Comparison of ENCODE assay signal across 21 cellular contexts in the genomic region with DNA sequence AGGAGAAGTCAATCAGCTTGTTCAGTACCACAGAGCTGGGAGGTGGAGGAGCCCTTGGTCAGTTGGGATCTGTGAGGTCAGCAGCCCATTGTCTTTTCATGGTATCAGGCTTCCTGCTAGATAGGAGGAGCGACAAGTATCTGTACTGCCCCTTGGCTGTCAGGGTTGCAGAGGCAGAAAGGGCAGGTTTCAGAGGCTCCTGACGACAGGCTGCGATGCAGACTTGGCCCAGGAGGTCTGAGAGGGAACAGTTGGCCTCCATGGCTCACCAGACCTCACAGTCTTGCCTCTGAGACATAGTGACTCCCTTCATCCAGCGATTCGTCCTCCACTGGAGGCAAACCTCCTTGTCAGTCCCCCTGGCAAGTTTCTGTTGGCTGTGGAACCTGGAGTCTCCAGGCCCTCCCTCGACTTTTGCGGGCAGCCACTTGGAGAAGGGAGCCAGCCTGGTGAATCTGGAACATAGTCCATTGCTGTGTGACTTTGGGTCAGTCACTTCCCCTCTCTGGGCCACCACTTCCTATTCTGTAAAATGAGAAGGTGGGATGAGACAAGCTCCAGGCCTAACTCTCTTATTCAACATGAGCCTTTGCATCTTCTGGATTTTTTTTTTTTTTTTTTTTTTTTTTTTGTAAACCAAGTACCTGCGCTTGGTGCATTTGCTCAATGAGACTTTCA.
DNase-seq lines count a peak whose midpoint lies in the region; ATAC-seq and TF ChIP-seq lines count a peak whose summit lies in the region.
"Had no signal": no experiment of that assay in that cellular context is flagged by ENCODE, and none has a peak within 500 bp of the region (broad histone marks: within the 10 kb centered on the region; RNA-seq: fewer than 3 reads in every experiment).

No MANE protein-coding gene starts in this region.

- CTCF ChIA-PET in activated B cell treated with CpG ODN at 0.5 μM for 24 hours (lab: Charles Lee): no interaction called here
- CTCF ChIA-PET in activated CD4-positive, alpha-beta T cell treated with anti-CD3 and anti-CD28 coated beads for 36 hours (lab: Charles Lee): no interaction called here

- H3K27me3 Mint-ChIP-seq in activated B cell treated with CpG ODN at 0.5 μM for 24 hours: peaks cover 3% of the 10 kb centered on the region
- H3K27me3 Mint-ChIP-seq in activated CD4-positive, alpha-beta T cell treated with anti-CD3 and anti-CD28 coated beads for 36 hours: peaks cover 2% of the 10 kb centered on the region

- H3K4me3 Mint-ChIP-seq in activated B cell treated with CpG ODN at 0.5 μM for 24 hours: no peak overlapping the region
- no peak overlapping the region for H3K4me3 Mint-ChIP-seq in activated CD4-positive, alpha-beta T cell treated with anti-CD3 and anti-CD28 coated beads for 36 hours
- H3K4me3 Mint-ChIP-seq: GM23338, IgD-negative memory B cell had no signal

- no peaks in the 10 kb centered on the region for H3K9me3 ChIP-seq in aorta (ENCODE audit: control insufficient read depth, low read length)

- no peaks in the 10 kb centered on the region for H3K36me3 Mint-ChIP-seq in activated B cell treated with CpG ODN at 0.5 μM for 24 hours (ENCODE audit: low read depth)
- no peaks in the 10 kb centered on the region for H3K36me3 Mint-ChIP-seq in activated CD4-positive, alpha-beta T cell treated with anti-CD3 and anti-CD28 coated beads for 36 hours (ENCODE audit: low read depth)
- H3K36me3 Mint-ChIP-seq: IgD-negative memory B cell had no signal

- no peaks in the 10 kb centered on the region for H3K27me3 ChIP-seq in aorta (ENCODE audit: control insufficient read depth in 1 of 2, insufficient read depth in 2 of 2, low read length in 1 of 2)

- H3K27ac Mint-ChIP-seq in activated B cell treated with CpG ODN at 0.5 μM for 24 hours: no peak overlapping the region
- H3K27ac Mint-ChIP-seq in activated CD4-positive, alpha-beta T cell treated with anti-CD3 and anti-CD28 coated beads for 36 hours: no peak overlapping the region
- H3K27ac Mint-ChIP-seq: GM23338, IgD-negative memory B cell had no signal

- no peak overlapping the region for H3K4me3 ChIP-seq in aorta (ENCODE audit: low read length in 2 of 2)
- H3K4me3 ChIP-seq: GM23338, SK-N-MC had no signal

- POLR2A ChIA-PET in activated B cell treated with CpG ODN at 0.5 μM for 24 hours (lab: Charles Lee): interaction anchor here (0.9 kb wide), 1 partner anchor 178 kb away, joined by 4 read pairs; a partner anchor contains a TSS
- POLR2A ChIA-PET in activated CD4-positive, alpha-beta T cell treated with anti-CD3 and anti-CD28 coated beads for 36 hours (lab: Charles Lee): no interaction called here

- no peak for ATAC-seq in activated B cell treated with CpG ODN at 0.5 μM for 24 hours (ENCODE audit: low read depth)
- no peak for ATAC-seq in aorta (ENCODE audit: low FRiP score)
- ATAC-seq in activated CD4-positive, alpha-beta T cell treated with anti-CD3 and anti-CD28 coated beads for 36 hours: no peak
- no peak for ATAC-seq in HG03460 (IDR thresholded peaks at IDR 0.05; ENCODE audit: unreplicated experiment)
- ATAC-seq: GM23338, HCT116 had no signal

- H3K27ac ChIP-seq in aorta (ENCODE audit: low read depth in 1 of 2, low read length in 2 of 2): no peak overlapping the region
- H3K27ac ChIP-seq: C4-2B, SK-N-MC had no signal

- peaks cover 33% of the 10 kb centered on the region for H3K4me1 Mint-ChIP-seq in activated B cell treated with CpG ODN at 0.5 μM for 24 hours
- peaks cover 14% of the 10 kb centered on the region for H3K4me1 Mint-ChIP-seq in activated CD4-positive, alpha-beta T cell treated with anti-CD3 and anti-CD28 coated beads for 36 hours

- no peaks in the 10 kb centered on the region for H3K36me3 ChIP-seq in aorta (ENCODE audit: control insufficient read depth in 1 of 2, insufficient read depth in 2 of 2, low read length in 1 of 2)

- H3K9me3 Mint-ChIP-seq in activated B cell treated with CpG ODN at 0.5 μM for 24 hours: no peaks in the 10 kb centered on the region
- no peaks in the 10 kb centered on the region for H3K9me3 Mint-ChIP-seq in activated CD4-positive, alpha-beta T cell treated with anti-CD3 and anti-CD28 coated beads for 36 hours (ENCODE audit: low read depth)
- H3K9me3 Mint-ChIP-seq: GM23338, IgD-negative memory B cell had no signal

- peak; percentile 4 for DNase-seq in activated naive CD4-positive, alpha-beta T cell treated with anti-CD3 and anti-CD28 coated beads, Interleukin-2, amount 50 U/mL, for 16 hours
- DNase-seq in activated naive CD4-positive, alpha-beta T cell treated with Interleukin-2 at 50 U/mL for 16 hours: no peak
- DNase-seq in activated B cell treated with CpG ODN at 0.5 μM for 24 hours (peak; percentile 5), mesenteric fat pad (ENCODE audit: low spot score) (peak; percentile 64), aorta (peak; percentile 15 to 28)
- no peak for DNase-seq in activated CD4-positive, alpha-beta T cell treated with anti-CD3 and anti-CD28 coated beads for 36 hours
- DNase-seq: Karpas-422, NCI-H1694, NCI-H2081, NCI-H2171, NCI-H345, NCI-H524, NCI-H774, OCI-M1, Right ventricle myocardium superior had no signal

- WGBS in aorta, 2 donors: 94 to 96% methylated on average over 8 of the region's 8 CpGs

- intact Hi-C loops in activated B cell treated with CpG ODN at 0.5 μM for 24 hours (cut with micrococcal nuclease): no loop called here
- intact Hi-C loops in aorta (cut with DNase I): no loop called here
- intact Hi-C loops in activated CD4-positive, alpha-beta T cell treated with anti-CD3 and anti-CD28 coated beads for 36 hours (cut with DNase I, micrococcal nuclease): no loop called here

- no peak for TF ChIP-seq CTCF in activated B cell treated with CpG ODN at 0.5 μM for 24 hours (IDR thresholded peaks at IDR 0.05)

- H3K4me1 ChIP-seq in aorta (ENCODE audit: control insufficient read depth in 1 of 2, insufficient read depth in 2 of 2, low read length in 2 of 2): no peaks in the 10 kb centered on the region

Comparison
In these comparisons a context has a peak if more than half of its experiments do, and no peak if none do; other contexts are left out.
1. DNase-seq: peak in activated naive CD4-positive, alpha-beta T cell treated with anti-CD3 and anti-CD28 coated beads, Interleukin-2, amount 50 U/mL, for 16 hours (single experiment), activated B cell treated with CpG ODN at 0.5 μM for 24 hours (single experiment), mesenteric fat pad (single experiment) and aorta (2 of 2); none in activated naive CD4-positive, alpha-beta T cell treated with Interleukin-2 at 50 U/mL for 16 hours (single experiment) and activated CD4-positive, alpha-beta T cell treated with anti-CD3 and anti-CD28 coated beads for 36 hours (single experiment).